In genomic region chr9:34664281-34665108, GRCh38 we compare ENCODE assay signal across 8 cellular contexts. TPM values are rescaled to one million over a fixed set of nuclear protein-coding genes. Genes with fewer than 3 reads are reported as not detected.
A peak's percentile ranks its signal among the peaks of the same experiment; 100 is the strongest.
DNase-seq lines count a peak whose midpoint lies in the region; ATAC-seq and TF ChIP-seq lines count a peak whose summit lies in the region.

No MANE protein-coding gene starts in this region.

- H3K4me1 ChIP-seq in DOHH2 (ENCODE audit: control insufficient read depth, low read length): peaks cover 16% of the 10 kb centered on the region
- H3K4me1 ChIP-seq in colonic mucosa: no peaks in the 10 kb centered on the region

- H3K36me3 ChIP-seq in DOHH2 (ENCODE audit: control insufficient read depth, low read length) (no peaks in the 10 kb centered on the region), colonic mucosa (no peaks in the 10 kb centered on the region)

- H4K20me1 ChIP-seq in DOHH2 (ENCODE audit: control insufficient read depth, insufficient read depth, low read depth, low read length): no peaks in the 10 kb centered on the region

- no peaks in the 10 kb centered on the region for H3K79me2 ChIP-seq in DOHH2 (ENCODE audit: control insufficient read depth, low read length)

- DNase-seq in H4 (ENCODE audit: low spot score) (peak; percentile 81), NCI-H1092 (lab: John Stamatoyannopoulos, UW) (peak; percentile 13), colonic mucosa (peak; percentile 91), left colon (peak; percentile 83 to 91)
- peak; percentile 38 to 48 for DNase-seq in stimulated activated CD4-positive, alpha-beta T cell treated with anti-CD3 and anti-CD28 coated beads, Interleukin-15, amount 100 ng/mL, for 48 hours (ENCODE audit: low read depth in 2 of 2)

- H3K9ac ChIP-seq in colonic mucosa (ENCODE audit: low read depth in 2 of 2, low read length in 2 of 2): peak overlapping the region; percentile 70 to 87

- peak; percentile 62 to 67 for ATAC-seq in activated CD4-positive, CD25-positive, alpha-beta regulatory T cell treated with anti-CD3 and anti-CD28 coated beads, Interleukin-2, amount 50 U/mL, for 24 hours
- ATAC-seq in left colon: peak; percentile 43
- no peak for ATAC-seq in GM18870 (IDR thresholded peaks at IDR 0.05; ENCODE audit: unreplicated experiment)

- no peaks in the 10 kb centered on the region for H3K9me2 ChIP-seq in DOHH2 (replicated peaks; ENCODE audit: control insufficient read depth, low read length)

- no peaks in the 10 kb centered on the region for H3K9me3 ChIP-seq in DOHH2 (ENCODE audit: control insufficient read depth, insufficient read depth, low read length)
- no peaks in the 10 kb centered on the region for H3K9me3 ChIP-seq in colonic mucosa

- TF ChIP-seq CTCF in DOHH2 (IDR thresholded peaks at IDR 0.05; ENCODE audit: low read depth, low read length, poor library complexity, severe bottlenecking): peak; percentile 94
- TF ChIP-seq CTCF in colonic mucosa (IDR thresholded peaks at IDR 0.05): peak; percentile 75

- peaks cover 5% of the 10 kb centered on the region; the same call in 1 of the 2 replicates for H3K27me3 ChIP-seq in DOHH2 (ENCODE audit: control insufficient read depth, low read length)
- no peaks in the 10 kb centered on the region for H3K27me3 ChIP-seq in colonic mucosa

- H3K4me2 ChIP-seq in DOHH2 (ENCODE audit: low read length): peak overlapping the region; percentile 83

- no peaks in the 10 kb centered on the region for H3F3A ChIP-seq in DOHH2 (ENCODE audit: control insufficient read depth, insufficient read depth)

- H3K4me3 ChIP-seq in DOHH2 (ENCODE audit: low read length): peak overlapping the region; percentile 79
- H3K4me3 ChIP-seq in colonic mucosa: peak overlapping the region; percentile 70

- intact Hi-C loops in colonic mucosa (cut with DNase I): no loop called here
- intact Hi-C loops in left colon (cut with DNase I, micrococcal nuclease): no loop called here

- no peak overlapping the region for H3K27ac ChIP-seq in DOHH2 (ENCODE audit: low read depth, low read length)
- H3K27ac ChIP-seq in colonic mucosa: peak overlapping the region; percentile 96

RNA-seq across cellular contexts. Expression of gene CCL27, which starts 2.0 kb away (rescaled TPM):
- not detected in 2 replicates for total RNA-seq in H4 (2014; rRNA removed; shearing (Covaris generic))
- total RNA-seq in colonic mucosa (not detected), left colon (not detected)

RNA-seq across cellular contexts. Expression of gene IL11RA, which starts 12.5 kb away (rescaled TPM):
- total RNA-seq in H4 (2014; rRNA removed; shearing (Covaris generic)): 8.9 and 12.4 TPM in 2 replicates
- total RNA-seq in colonic mucosa: 10 to 100 TPM; 10.5 to 10.6 TPM
- total RNA-seq in left colon: 10 to 100 TPM; 18.6 to 22.4 TPM

RNA-seq across cellular contexts. Expression of gene GALT, which starts 18.0 kb away (rescaled TPM):
- 14.9 and 25.8 TPM in 2 replicates for total RNA-seq in H4 (2014; rRNA removed; shearing (Covaris generic))
- total RNA-seq in colonic mucosa (10 to 100 TPM; 37.8 to 45.6 TPM), left colon (10 to 100 TPM; 49.6 to 50.5 TPM)

RNA-seq across cellular contexts. Expression of gene CCL19, which starts 26.6 kb away (rescaled TPM):
- total RNA-seq in H4 (2014; rRNA removed; shearing (Covaris generic)): not detected in 2 replicates
- 1 to 10 TPM; 2.2 to 5.0 TPM for total RNA-seq in colonic mucosa
- total RNA-seq in left colon: 1 to 10 TPM in 1 of 2 donors, not detected in 1; 2.6 TPM

RNA-seq across cellular contexts. Expression of gene SIGMAR1, which starts 26.9 kb away (rescaled TPM):
- 80.2 and 127 TPM in 2 replicates for total RNA-seq in H4 (2014; rRNA removed; shearing (Covaris generic))
- 100 to 1,000 TPM in 1 of 2 donors, 10 to 100 TPM in 1; 49.6 to 114 TPM for total RNA-seq in colonic mucosa
- 10 to 100 TPM; 47.7 to 58.4 TPM for total RNA-seq in left colon

Comparison
In these comparisons a context has a peak if more than half of its experiments do, and no peak if none do; other contexts are left out.
1. DNase-seq: peak in every context shown above with its lines; median percentile 91 in colonic mucosa; 87 in left colon; 81 in H4; 43 in stimulated activated CD4-positive, alpha-beta T cell treated with anti-CD3 and anti-CD28 coated beads, Interleukin-15, amount 100 ng/mL, for 48 hours; 13 in NCI-H1092.